ENCODE assay signal across 2 cellular contexts in genomic region chr17:36870618-36871002, GRCh38.
TF ChIP-seq lines count a peak whose summit lies in the region.

No MANE protein-coding gene starts in this region.

TF ChIP-seq in HepG2, 621 proteins besides CTCF, POLR2A, EP300 and RAD21:
- TF ChIP-seq MTA1 (CRISPR knock-in tag; IDR thresholded peaks at IDR 0.05; ENCODE audit: borderline replicate concordance) (no peak), ZNF740 (CRISPR knock-in tag; IDR thresholded peaks at IDR 0.05) (no peak), ZNF547 (CRISPR knock-in tag; IDR thresholded peaks at IDR 0.05) (no peak), ZFAT (CRISPR knock-in tag; conservative IDR thresholded peaks at IDR 0.05) (no peak), DNMT1 (CRISPR knock-in tag; IDR thresholded peaks at IDR 0.05) (no peak), NFE2 (CRISPR knock-in tag; IDR thresholded peaks at IDR 0.05) (no peak)

TF ChIP-seq in WTC11, 78 proteins besides CTCF, POLR2A, EP300 and RAD21:
- no peak for TF ChIP-seq ZNF512 (CRISPR knock-in tag; IDR thresholded peaks at IDR 0.05; ENCODE audit: borderline replicate concordance)
- no peak for TF ChIP-seq HMGXB4 (CRISPR knock-in tag; IDR thresholded peaks at IDR 0.05)
- no peak for TF ChIP-seq NR3C1 (CRISPR knock-in tag; conservative IDR thresholded peaks at IDR 0.05; ENCODE audit: low read depth)
- TF ChIP-seq KAT7 (CRISPR knock-in tag; IDR thresholded peaks at IDR 0.05; ENCODE audit: borderline replicate concordance): no peak
- no peak for TF ChIP-seq GRHL2 (CRISPR knock-in tag; IDR thresholded peaks at IDR 0.05; ENCODE audit: insufficient replicate concordance, severe bottlenecking)
- no peak for TF ChIP-seq TEAD1 (CRISPR knock-in tag; IDR thresholded peaks at IDR 0.05)
- TF ChIP-seq ARID4B (CRISPR knock-in tag; IDR thresholded peaks at IDR 0.05; ENCODE audit: borderline replicate concordance): no peak
- TF ChIP-seq CREM (CRISPR knock-in tag; IDR thresholded peaks at IDR 0.05): no peak
- TF ChIP-seq ATF6 (CRISPR knock-in tag; IDR thresholded peaks at IDR 0.05): no peak
- TF ChIP-seq ZNF317 (CRISPR knock-in tag; IDR thresholded peaks at IDR 0.05; ENCODE audit: borderline replicate concordance, low read depth): no peak
- no peak for TF ChIP-seq CBFB (CRISPR knock-in tag; IDR thresholded peaks at IDR 0.05; ENCODE audit: low read depth)
- no peak for TF ChIP-seq ERG (CRISPR knock-in tag; IDR thresholded peaks at IDR 0.05)
- no peak for TF ChIP-seq ZNF219 (CRISPR knock-in tag; IDR thresholded peaks at IDR 0.05; ENCODE audit: borderline replicate concordance)
